29 cellular contexts compared by ENCODE assay signal in genomic region chr7:29893351-29894005, GRCh38.
"Had no signal": no experiment of that assay in that cellular context is flagged by ENCODE, and none has a peak within 500 bp of the region (broad histone marks: within the 10 kb centered on the region; RNA-seq: fewer than 3 reads in every experiment).

No MANE protein-coding gene starts in this region.

- DNase-seq: activated CD4-positive, alpha-beta memory T cell treated with anti-CD3 and anti-CD28 coated beads for 36 hours; activated CD4-positive, alpha-beta T cell treated with anti-CD3 and anti-CD28 coated beads for 36 hours; activated CD4-positive, alpha-beta T cell treated with anti-CD3 and anti-CD28 coated beads, Interleukin-2, amount 10 ng/mL, durations not matched to agents 24 days and 14 days; activated CD4-positive, CD25-positive, alpha-beta regulatory T cell; activated CD4-positive, CD25-positive, alpha-beta regulatory T cell treated with anti-CD3 and anti-CD28 coated beads, Interleukin-2, amount 50 U/mL, for 72 hours; activated CD8-positive, alpha-beta memory T cell treated with anti-CD3 and anti-CD28 coated beads, Interleukin-2, amount 10 ng/mL, durations not matched to agents 7 days and 5 days; activated CD8-positive, alpha-beta memory T cell treated with anti-CD3 and anti-CD28 coated beads, Interleukin-2, amount 50 U/mL, for 4 hours; activated CD8-positive, alpha-beta T cell treated with anti-CD3 and anti-CD28 coated beads, Interleukin-2, amount 10 ng/mL, durations not matched to agents 7 days and 5 days; activated effector memory CD4-positive, alpha-beta T cell treated with anti-CD3 and anti-CD28 coated beads, Interleukin-2, amount 50 U/mL, for 16 hours; activated naive CD4-positive, alpha-beta T cell treated with anti-CD3 and anti-CD28 coated beads for 36 hours; activated naive CD8-positive, alpha-beta T cell treated with anti-CD3 and anti-CD28 coated beads for 36 hours; activated naive CD8-positive, alpha-beta T cell treated with anti-CD3 and anti-CD28 coated beads, Interleukin-2, amount 50 U/mL, for 24 hours; activated T-cell treated with anti-CD3 and anti-CD28 coated beads, Interleukin-2, amount 50 U/mL, for 1 hour; activated T-cell treated with anti-CD3 and anti-CD28 coated beads, Interleukin-2, amount 50 U/mL, for 48 hours; adrenal gland; aorta; body of pancreas; cortex of kidney; dermis blood vessel endothelial cell; effector CD4-positive, alpha-beta T cell; effector memory CD8-positive, alpha-beta T cell; erythroblast; foreskin melanocyte; T-helper 2 cell had no signal

- H3K4me1 Mint-ChIP-seq: activated CD4-positive, alpha-beta T cell treated with anti-CD3 and anti-CD28 coated beads for 36 hours; activated CD4-positive, alpha-beta T cell treated with anti-CD3 and anti-CD28 coated beads, Interleukin-2, amount 10 ng/mL, durations not matched to agents 24 days and 14 days; activated CD8-positive, alpha-beta memory T cell treated with anti-CD3 and anti-CD28 coated beads, Interleukin-2, amount 10 ng/mL, durations not matched to agents 7 days and 5 days; activated naive CD4-positive, alpha-beta T cell treated with anti-CD3 and anti-CD28 coated beads, Interleukin-2, amount 50 U/mL, for 24 hours; activated naive CD8-positive, alpha-beta T cell treated with anti-CD3 and anti-CD28 coated beads for 36 hours; activated naive CD8-positive, alpha-beta T cell treated with anti-CD3 and anti-CD28 coated beads, Interleukin-2, amount 50 U/mL, for 24 hours had no signal

- H3K9me3 Mint-ChIP-seq: activated CD4-positive, alpha-beta memory T cell treated with anti-CD3 and anti-CD28 coated beads for 36 hours; activated CD4-positive, alpha-beta T cell treated with anti-CD3 and anti-CD28 coated beads, Interleukin-2, amount 10 ng/mL, durations not matched to agents 24 days and 14 days; activated naive CD4-positive, alpha-beta T cell treated with anti-CD3 and anti-CD28 coated beads, Interleukin-2, amount 50 U/mL, for 24 hours; activated T-helper 1 cell treated with anti-CD3 and anti-CD28 coated beads, Interleukin-12 subunit alpha, Interleukin-12 subunit beta, Interleukin-2, Interleukin-4 antibody, amounts not matched to agents 30 ng/mL and 10 ng/mL and 1 ng/mL, durations not matched to agents 14 hours and 24 hours and 36 hours; activated T-helper 2 cell treated with anti-CD3 and anti-CD28 coated beads, Interferon-gamma antibody, Interleukin-2, Interleukin-4, amounts not matched to agents 10 μg/mL and 5 μg/mL and 100 μg/mL, durations not matched to agents 14 hours and 24 hours and 36 hours; effector memory CD8-positive, alpha-beta T cell had no signal

- ATAC-seq: activated CD4-positive, alpha-beta T cell treated with anti-CD3 and anti-CD28 coated beads for 36 hours; activated CD8-positive, alpha-beta memory T cell treated with anti-CD3 and anti-CD28 coated beads, Interleukin-2, amount 10 ng/mL, durations not matched to agents 7 days and 5 days; activated CD8-positive, alpha-beta T cell treated with anti-CD3 and anti-CD28 coated beads, Interleukin-2, amount 10 ng/mL, durations not matched to agents 7 days and 5 days; activated naive CD8-positive, alpha-beta T cell treated with anti-CD3 and anti-CD28 coated beads, Interleukin-2, amount 50 U/mL, for 24 hours; body of pancreas; effector memory CD8-positive, alpha-beta T cell; gastroesophageal sphincter had no signal

- H3K9me3 ChIP-seq: adrenal gland, body of pancreas, esophagus muscularis mucosa, gastroesophageal sphincter had no signal

- H3K36me3 Mint-ChIP-seq: activated CD4-positive, alpha-beta memory T cell treated with anti-CD3 and anti-CD28 coated beads for 36 hours; activated CD8-positive, alpha-beta memory T cell treated with anti-CD3 and anti-CD28 coated beads, Interleukin-2, amount 10 ng/mL, durations not matched to agents 7 days and 5 days; activated naive CD4-positive, alpha-beta T cell treated with anti-CD3 and anti-CD28 coated beads, Interleukin-2, amount 50 U/mL, for 24 hours; activated naive CD8-positive, alpha-beta T cell treated with anti-CD3 and anti-CD28 coated beads for 36 hours had no signal

- H3K4me1 ChIP-seq: adrenal gland, body of pancreas had no signal

- H3K27me3 ChIP-seq: adrenal gland, body of pancreas, esophagus muscularis mucosa, gastroesophageal sphincter had no signal

- H3K27ac Mint-ChIP-seq: activated CD4-positive, alpha-beta memory T cell treated with anti-CD3 and anti-CD28 coated beads for 36 hours; activated CD4-positive, alpha-beta T cell treated with anti-CD3 and anti-CD28 coated beads for 36 hours; activated CD4-positive, alpha-beta T cell treated with anti-CD3 and anti-CD28 coated beads, Interleukin-2, amount 10 ng/mL, durations not matched to agents 24 days and 14 days; activated CD8-positive, alpha-beta memory T cell treated with anti-CD3 and anti-CD28 coated beads, Interleukin-2, amount 10 ng/mL, durations not matched to agents 7 days and 5 days; activated CD8-positive, alpha-beta T cell treated with anti-CD3 and anti-CD28 coated beads, Interleukin-2, amount 10 ng/mL, durations not matched to agents 7 days and 5 days; activated naive CD4-positive, alpha-beta T cell treated with anti-CD3 and anti-CD28 coated beads for 36 hours; activated naive CD4-positive, alpha-beta T cell treated with anti-CD3 and anti-CD28 coated beads, Interleukin-2, amount 50 U/mL, for 24 hours; activated naive CD8-positive, alpha-beta T cell treated with anti-CD3 and anti-CD28 coated beads for 36 hours; activated naive CD8-positive, alpha-beta T cell treated with anti-CD3 and anti-CD28 coated beads, Interleukin-2, amount 50 U/mL, for 24 hours; activated T-helper 1 cell treated with anti-CD3 and anti-CD28 coated beads, Interleukin-12 subunit alpha, Interleukin-12 subunit beta, Interleukin-2, Interleukin-4 antibody, amounts not matched to agents 30 ng/mL and 10 ng/mL and 1 ng/mL, durations not matched to agents 14 hours and 24 hours and 36 hours; activated T-helper 2 cell treated with anti-CD3 and anti-CD28 coated beads, Interferon-gamma antibody, Interleukin-2, Interleukin-4, amounts not matched to agents 10 μg/mL and 5 μg/mL and 100 μg/mL, durations not matched to agents 14 hours and 24 hours and 36 hours; effector memory CD8-positive, alpha-beta T cell had no signal

- H3K36me3 ChIP-seq: adrenal gland, esophagus muscularis mucosa had no signal

- H3K4me3 Mint-ChIP-seq: activated CD4-positive, alpha-beta memory T cell treated with anti-CD3 and anti-CD28 coated beads for 36 hours; activated CD4-positive, alpha-beta T cell treated with anti-CD3 and anti-CD28 coated beads for 36 hours; activated CD4-positive, alpha-beta T cell treated with anti-CD3 and anti-CD28 coated beads, Interleukin-2, amount 10 ng/mL, durations not matched to agents 24 days and 14 days; activated CD8-positive, alpha-beta memory T cell treated with anti-CD3 and anti-CD28 coated beads, Interleukin-2, amount 10 ng/mL, durations not matched to agents 7 days and 5 days; activated CD8-positive, alpha-beta T cell treated with anti-CD3 and anti-CD28 coated beads, Interleukin-2, amount 10 ng/mL, durations not matched to agents 7 days and 5 days; activated naive CD4-positive, alpha-beta T cell treated with anti-CD3 and anti-CD28 coated beads for 36 hours; activated naive CD4-positive, alpha-beta T cell treated with anti-CD3 and anti-CD28 coated beads, Interleukin-2, amount 50 U/mL, for 24 hours; activated naive CD8-positive, alpha-beta T cell treated with anti-CD3 and anti-CD28 coated beads for 36 hours; activated naive CD8-positive, alpha-beta T cell treated with anti-CD3 and anti-CD28 coated beads, Interleukin-2, amount 50 U/mL, for 24 hours; activated T-helper 1 cell treated with anti-CD3 and anti-CD28 coated beads, Interleukin-12 subunit alpha, Interleukin-12 subunit beta, Interleukin-2, Interleukin-4 antibody, amounts not matched to agents 30 ng/mL and 10 ng/mL and 1 ng/mL, durations not matched to agents 14 hours and 24 hours and 36 hours; effector memory CD8-positive, alpha-beta T cell had no signal

- H3K27me3 Mint-ChIP-seq: activated naive CD8-positive, alpha-beta T cell treated with anti-CD3 and anti-CD28 coated beads for 36 hours had no signal

- H3K27ac ChIP-seq: adrenal gland, body of pancreas, esophagus muscularis mucosa, gastroesophageal sphincter had no signal

- H3K4me3 ChIP-seq: adrenal gland, body of pancreas, esophagus muscularis mucosa, gastroesophageal sphincter had no signal
